26 cellular contexts compared by ENCODE assay signal in genomic region chr14:74554742-74555362, GRCh38. TPM values are rescaled to one million over a fixed set of nuclear protein-coding genes. Genes with fewer than 3 reads are reported as not detected.
DNase-seq lines count a peak whose midpoint lies in the region; ATAC-seq, FAIRE-seq and TF ChIP-seq lines count a peak whose summit lies in the region.
"Had no signal": no experiment of that assay in that cellular context is flagged by ENCODE, and none has a peak within 500 bp of the region (broad histone marks: within the 10 kb centered on the region; RNA-seq: fewer than 3 reads in every experiment).

No MANE protein-coding gene starts in this region.

- no peak for ATAC-seq in stimulated activated naive CD8-positive, alpha-beta T cell treated with anti-CD3 and anti-CD28 coated beads, Interleukin-15, Interleukin-2, amounts not matched to agents 100 U/mL and 50 U/mL, for 24 hours
- ATAC-seq in GM19023 (IDR thresholded peaks at IDR 0.05; ENCODE audit: unreplicated experiment) (no peak), left lung (no peak), HG03159 (IDR thresholded peaks at IDR 0.05; ENCODE audit: unreplicated experiment) (no peak)
- ATAC-seq: K562, Panc1 had no signal

- H3K9me3 ChIP-seq in left lung = no peaks in the 10 kb centered on the region
- H3K9me3 ChIP-seq: BE2C, MG63 had no signal

- H3K36me3 ChIP-seq in left lung = no peaks in the 10 kb centered on the region
- H3K36me3 ChIP-seq: BE2C, MG63 had no signal

- CTCF ChIA-PET in RWPE1 (lab: Yijun Ruan, JAX) = no interaction called here

- H3K4me3 Mint-ChIP-seq in stimulated activated naive CD8-positive, alpha-beta T cell treated with anti-CD3 and anti-CD28 coated beads, Interleukin-15, Interleukin-2, amounts not matched to agents 100 ng/mL and 50 ng/mL, for 24 hours = no peak overlapping the region
- no peak overlapping the region for H3K4me3 Mint-ChIP-seq in nephron progenitor cell
- H3K4me3 Mint-ChIP-seq: CD4-positive, CD25-positive, alpha-beta regulatory T cell had no signal

- H3K9me3 Mint-ChIP-seq in stimulated activated naive CD8-positive, alpha-beta T cell treated with anti-CD3 and anti-CD28 coated beads, Interleukin-15, Interleukin-2, amounts not matched to agents 100 ng/mL and 50 ng/mL, for 24 hours = no peaks in the 10 kb centered on the region
- no peaks in the 10 kb centered on the region for H3K9me3 Mint-ChIP-seq in nephron progenitor cell
- H3K9me3 Mint-ChIP-seq: CD4-positive, CD25-positive, alpha-beta regulatory T cell had no signal

- H3K27ac Mint-ChIP-seq in stimulated activated naive CD8-positive, alpha-beta T cell treated with anti-CD3 and anti-CD28 coated beads, Interleukin-15, Interleukin-2, amounts not matched to agents 100 ng/mL and 50 ng/mL, for 24 hours = peak overlapping the region; percentile 4
- H3K27ac Mint-ChIP-seq in nephron progenitor cell = peak overlapping the region; percentile 21

- no peaks in the 10 kb centered on the region for H3K36me3 Mint-ChIP-seq in stimulated activated naive CD8-positive, alpha-beta T cell treated with anti-CD3 and anti-CD28 coated beads, Interleukin-15, Interleukin-2, amounts not matched to agents 100 ng/mL and 50 ng/mL, for 24 hours (ENCODE audit: low read depth)
- H3K36me3 Mint-ChIP-seq in nephron progenitor cell (ENCODE audit: low read depth) = no peaks in the 10 kb centered on the region
- H3K36me3 Mint-ChIP-seq: CD4-positive, CD25-positive, alpha-beta regulatory T cell had no signal

- FAIRE-seq in urothelium cell line (lab: Jason Lieb, UNC) = peak; percentile 77
- FAIRE-seq: GM18507, K562 had no signal

- H3K27ac ChIP-seq in RWPE1 = peak overlapping the region; percentile 47
- H3K27ac ChIP-seq in left lung = no peak overlapping the region
- H3K27ac ChIP-seq: GM23248, HL-60, SK-N-MC had no signal

- intact Hi-C loops in left lung (cut with DNase I) = no loop called here

- no peak for DNase-seq in stimulated activated naive CD8-positive, alpha-beta T cell treated with anti-CD3 and anti-CD28 coated beads, Interleukin-15, Interleukin-2, amounts not matched to agents 100 U/mL and 50 U/mL, for 24 hours
- no peak for DNase-seq in RWPE1 (ENCODE audit: low spot score)
- no peak for DNase-seq in nephron progenitor cell
- no peak for DNase-seq in urothelium cell line (ENCODE audit: low spot score)
- no peak for DNase-seq in left lung
- DNase-seq: 8988T; ACHN; BE2C; CD4-positive, CD25-positive, alpha-beta regulatory T cell; DMS153; H7; MG63; NCI-H1694; NCI-H2029 treated with DMSO at 0.1 percent for 48 hours; NCI-H2227 treated with DMSO at 0.1 percent for 48 hours; NCI-H526 treated with DMSO at 0.1 percent for 48 hours; SIG-M5 had no signal

- TF ChIP-seq CTCF in RWPE1 (conservative IDR thresholded peaks at IDR 0.05; ENCODE audit: low read depth) (no peak), nephron progenitor cell (IDR thresholded peaks at IDR 0.05) (no peak), left lung (IDR thresholded peaks at IDR 0.05) (no peak)

- H3K4me3 ChIP-seq in left lung = no peak overlapping the region
- H3K4me3 ChIP-seq: GM23248, K562, MG63, SK-N-MC had no signal

- POLR2A ChIA-PET in RWPE1 (lab: Yijun Ruan, JAX; ENCODE audit: low non-redundant PET) = no interaction called here

- peaks cover 3 to 25% of the 10 kb centered on the region in 2 donors for H3K4me1 ChIP-seq in left lung
- H3K4me1 ChIP-seq: BE2C had no signal

- H3K4me1 Mint-ChIP-seq in stimulated activated naive CD8-positive, alpha-beta T cell treated with anti-CD3 and anti-CD28 coated beads, Interleukin-15, Interleukin-2, amounts not matched to agents 100 ng/mL and 50 ng/mL, for 24 hours (ENCODE audit: low read depth) = no peaks in the 10 kb centered on the region
- peaks cover 24% of the 10 kb centered on the region for H3K4me1 Mint-ChIP-seq in nephron progenitor cell

- no peaks in the 10 kb centered on the region for H3K27me3 Mint-ChIP-seq in stimulated activated naive CD8-positive, alpha-beta T cell treated with anti-CD3 and anti-CD28 coated beads, Interleukin-15, Interleukin-2, amounts not matched to agents 100 ng/mL and 50 ng/mL, for 24 hours
- peaks cover 15% of the 10 kb centered on the region for H3K27me3 Mint-ChIP-seq in nephron progenitor cell (ENCODE audit: low read depth, poor library complexity)
- H3K27me3 Mint-ChIP-seq: CD4-positive, CD25-positive, alpha-beta regulatory T cell had no signal

- no peaks in the 10 kb centered on the region for H3K27me3 ChIP-seq in left lung
- H3K27me3 ChIP-seq: BE2C, MG63 had no signal

RNA-seq across cellular contexts. Expression of gene LTBP2, which starts 57.2 kb away (rescaled TPM):
- total RNA-seq in left lung = 100 to 1,000 TPM in 1 of 2 donors, 10 to 100 TPM in 1; 69.2 to 154 TPM
